1 cellular context compared by ENCODE assay signal in the genomic region with DNA sequence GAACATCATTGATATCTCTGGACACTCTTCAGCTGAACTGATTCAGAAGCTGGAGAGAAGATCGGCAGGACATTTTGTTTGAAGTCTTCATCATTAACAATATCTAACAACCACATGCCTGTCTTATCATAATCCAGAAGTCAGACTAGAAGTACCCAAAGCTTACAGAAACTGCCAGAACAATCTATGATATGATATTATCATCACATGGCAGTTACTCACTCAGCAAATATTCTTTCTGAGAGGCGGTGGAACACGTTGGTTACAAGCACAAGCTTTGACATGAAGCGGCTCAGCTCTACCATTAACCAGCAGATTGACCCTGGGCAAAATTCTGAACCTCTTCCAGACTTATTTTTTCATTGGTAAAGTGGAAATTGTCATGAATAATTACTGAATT.
A peak's percentile ranks its signal among the peaks of the same experiment; 100 is the strongest.
TF ChIP-seq lines count a peak whose summit lies in the region.

No MANE protein-coding gene starts in this region.

TF ChIP-seq in K562, 482 proteins besides CTCF, POLR2A, EP300 and RAD21 (continued from another document and continues in another):
- TF ChIP-seq, protein P1, sequence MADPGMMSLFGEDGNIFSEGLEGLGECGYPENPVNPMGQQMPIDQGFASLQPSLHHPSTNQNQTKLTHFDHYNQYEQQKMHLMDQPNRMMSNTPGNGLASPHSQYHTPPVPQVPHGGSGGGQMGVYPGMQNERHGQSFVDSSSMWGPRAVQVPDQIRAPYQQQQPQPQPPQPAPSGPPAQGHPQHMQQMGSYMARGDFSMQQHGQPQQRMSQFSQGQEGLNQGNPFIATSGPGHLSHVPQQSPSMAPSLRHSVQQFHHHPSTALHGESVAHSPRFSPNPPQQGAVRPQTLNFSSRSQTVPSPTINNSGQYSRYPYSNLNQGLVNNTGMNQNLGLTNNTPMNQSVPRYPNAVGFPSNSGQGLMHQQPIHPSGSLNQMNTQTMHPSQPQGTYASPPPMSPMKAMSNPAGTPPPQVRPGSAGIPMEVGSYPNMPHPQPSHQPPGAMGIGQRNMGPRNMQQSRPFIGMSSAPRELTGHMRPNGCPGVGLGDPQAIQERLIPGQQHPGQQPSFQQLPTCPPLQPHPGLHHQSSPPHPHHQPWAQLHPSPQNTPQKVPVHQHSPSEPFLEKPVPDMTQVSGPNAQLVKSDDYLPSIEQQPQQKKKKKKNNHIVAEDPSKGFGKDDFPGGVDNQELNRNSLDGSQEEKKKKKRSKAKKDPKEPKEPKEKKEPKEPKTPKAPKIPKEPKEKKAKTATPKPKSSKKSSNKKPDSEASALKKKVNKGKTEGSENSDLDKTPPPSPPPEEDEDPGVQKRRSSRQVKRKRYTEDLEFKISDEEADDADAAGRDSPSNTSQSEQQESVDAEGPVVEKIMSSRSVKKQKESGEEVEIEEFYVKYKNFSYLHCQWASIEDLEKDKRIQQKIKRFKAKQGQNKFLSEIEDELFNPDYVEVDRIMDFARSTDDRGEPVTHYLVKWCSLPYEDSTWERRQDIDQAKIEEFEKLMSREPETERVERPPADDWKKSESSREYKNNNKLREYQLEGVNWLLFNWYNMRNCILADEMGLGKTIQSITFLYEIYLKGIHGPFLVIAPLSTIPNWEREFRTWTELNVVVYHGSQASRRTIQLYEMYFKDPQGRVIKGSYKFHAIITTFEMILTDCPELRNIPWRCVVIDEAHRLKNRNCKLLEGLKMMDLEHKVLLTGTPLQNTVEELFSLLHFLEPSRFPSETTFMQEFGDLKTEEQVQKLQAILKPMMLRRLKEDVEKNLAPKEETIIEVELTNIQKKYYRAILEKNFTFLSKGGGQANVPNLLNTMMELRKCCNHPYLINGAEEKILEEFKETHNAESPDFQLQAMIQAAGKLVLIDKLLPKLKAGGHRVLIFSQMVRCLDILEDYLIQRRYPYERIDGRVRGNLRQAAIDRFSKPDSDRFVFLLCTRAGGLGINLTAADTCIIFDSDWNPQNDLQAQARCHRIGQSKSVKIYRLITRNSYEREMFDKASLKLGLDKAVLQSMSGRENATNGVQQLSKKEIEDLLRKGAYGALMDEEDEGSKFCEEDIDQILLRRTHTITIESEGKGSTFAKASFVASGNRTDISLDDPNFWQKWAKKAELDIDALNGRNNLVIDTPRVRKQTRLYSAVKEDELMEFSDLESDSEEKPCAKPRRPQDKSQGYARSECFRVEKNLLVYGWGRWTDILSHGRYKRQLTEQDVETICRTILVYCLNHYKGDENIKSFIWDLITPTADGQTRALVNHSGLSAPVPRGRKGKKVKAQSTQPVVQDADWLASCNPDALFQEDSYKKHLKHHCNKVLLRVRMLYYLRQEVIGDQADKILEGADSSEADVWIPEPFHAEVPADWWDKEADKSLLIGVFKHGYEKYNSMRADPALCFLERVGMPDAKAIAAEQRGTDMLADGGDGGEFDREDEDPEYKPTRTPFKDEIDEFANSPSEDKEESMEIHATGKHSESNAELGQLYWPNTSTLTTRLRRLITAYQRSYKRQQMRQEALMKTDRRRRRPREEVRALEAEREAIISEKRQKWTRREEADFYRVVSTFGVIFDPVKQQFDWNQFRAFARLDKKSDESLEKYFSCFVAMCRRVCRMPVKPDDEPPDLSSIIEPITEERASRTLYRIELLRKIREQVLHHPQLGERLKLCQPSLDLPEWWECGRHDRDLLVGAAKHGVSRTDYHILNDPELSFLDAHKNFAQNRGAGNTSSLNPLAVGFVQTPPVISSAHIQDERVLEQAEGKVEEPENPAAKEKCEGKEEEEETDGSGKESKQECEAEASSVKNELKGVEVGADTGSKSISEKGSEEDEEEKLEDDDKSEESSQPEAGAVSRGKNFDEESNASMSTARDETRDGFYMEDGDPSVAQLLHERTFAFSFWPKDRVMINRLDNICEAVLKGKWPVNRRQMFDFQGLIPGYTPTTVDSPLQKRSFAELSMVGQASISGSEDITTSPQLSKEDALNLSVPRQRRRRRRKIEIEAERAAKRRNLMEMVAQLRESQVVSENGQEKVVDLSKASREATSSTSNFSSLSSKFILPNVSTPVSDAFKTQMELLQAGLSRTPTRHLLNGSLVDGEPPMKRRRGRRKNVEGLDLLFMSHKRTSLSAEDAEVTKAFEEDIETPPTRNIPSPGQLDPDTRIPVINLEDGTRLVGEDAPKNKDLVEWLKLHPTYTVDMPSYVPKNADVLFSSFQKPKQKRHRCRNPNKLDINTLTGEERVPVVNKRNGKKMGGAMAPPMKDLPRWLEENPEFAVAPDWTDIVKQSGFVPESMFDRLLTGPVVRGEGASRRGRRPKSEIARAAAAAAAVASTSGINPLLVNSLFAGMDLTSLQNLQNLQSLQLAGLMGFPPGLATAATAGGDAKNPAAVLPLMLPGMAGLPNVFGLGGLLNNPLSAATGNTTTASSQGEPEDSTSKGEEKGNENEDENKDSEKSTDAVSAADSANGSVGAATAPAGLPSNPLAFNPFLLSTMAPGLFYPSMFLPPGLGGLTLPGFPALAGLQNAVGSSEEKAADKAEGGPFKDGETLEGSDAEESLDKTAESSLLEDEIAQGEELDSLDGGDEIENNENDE (IDR thresholded peaks at IDR 0.05; ENCODE audit: low read depth, low read length), result no peak
- no peak for TF ChIP-seq STAT5B (CRISPR knock-in tag; IDR thresholded peaks at IDR 0.05)
- 0 out of 4 replicates have a peak, but pooled peaks of 1 of the 2 experiments have one; percentile 78 for TF ChIP-seq ARNT (IDR thresholded peaks at IDR 0.05)
- TF ChIP-seq, protein P2, sequence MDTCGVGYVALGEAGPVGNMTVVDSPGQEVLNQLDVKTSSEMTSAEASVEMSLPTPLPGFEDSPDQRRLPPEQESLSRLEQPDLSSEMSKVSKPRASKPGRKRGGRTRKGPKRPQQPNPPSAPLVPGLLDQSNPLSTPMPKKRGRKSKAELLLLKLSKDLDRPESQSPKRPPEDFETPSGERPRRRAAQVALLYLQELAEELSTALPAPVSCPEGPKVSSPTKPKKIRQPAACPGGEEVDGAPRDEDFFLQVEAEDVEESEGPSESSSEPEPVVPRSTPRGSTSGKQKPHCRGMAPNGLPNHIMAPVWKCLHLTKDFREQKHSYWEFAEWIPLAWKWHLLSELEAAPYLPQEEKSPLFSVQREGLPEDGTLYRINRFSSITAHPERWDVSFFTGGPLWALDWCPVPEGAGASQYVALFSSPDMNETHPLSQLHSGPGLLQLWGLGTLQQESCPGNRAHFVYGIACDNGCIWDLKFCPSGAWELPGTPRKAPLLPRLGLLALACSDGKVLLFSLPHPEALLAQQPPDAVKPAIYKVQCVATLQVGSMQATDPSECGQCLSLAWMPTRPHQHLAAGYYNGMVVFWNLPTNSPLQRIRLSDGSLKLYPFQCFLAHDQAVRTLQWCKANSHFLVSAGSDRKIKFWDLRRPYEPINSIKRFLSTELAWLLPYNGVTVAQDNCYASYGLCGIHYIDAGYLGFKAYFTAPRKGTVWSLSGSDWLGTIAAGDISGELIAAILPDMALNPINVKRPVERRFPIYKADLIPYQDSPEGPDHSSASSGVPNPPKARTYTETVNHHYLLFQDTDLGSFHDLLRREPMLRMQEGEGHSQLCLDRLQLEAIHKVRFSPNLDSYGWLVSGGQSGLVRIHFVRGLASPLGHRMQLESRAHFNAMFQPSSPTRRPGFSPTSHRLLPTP (IDR thresholded peaks at IDR 0.05; ENCODE audit: borderline replicate concordance, extremely low read depth, insufficient read length), result no peak
- TF ChIP-seq ZNF766 (CRISPR knock-in tag; conservative IDR thresholded peaks at IDR 0.05), result peak; percentile 37; the same call in 1 of the 2 replicates
- TF ChIP-seq NCOA6 (IDR thresholded peaks at IDR 0.05), result no peak
- TF ChIP-seq, protein P3, sequence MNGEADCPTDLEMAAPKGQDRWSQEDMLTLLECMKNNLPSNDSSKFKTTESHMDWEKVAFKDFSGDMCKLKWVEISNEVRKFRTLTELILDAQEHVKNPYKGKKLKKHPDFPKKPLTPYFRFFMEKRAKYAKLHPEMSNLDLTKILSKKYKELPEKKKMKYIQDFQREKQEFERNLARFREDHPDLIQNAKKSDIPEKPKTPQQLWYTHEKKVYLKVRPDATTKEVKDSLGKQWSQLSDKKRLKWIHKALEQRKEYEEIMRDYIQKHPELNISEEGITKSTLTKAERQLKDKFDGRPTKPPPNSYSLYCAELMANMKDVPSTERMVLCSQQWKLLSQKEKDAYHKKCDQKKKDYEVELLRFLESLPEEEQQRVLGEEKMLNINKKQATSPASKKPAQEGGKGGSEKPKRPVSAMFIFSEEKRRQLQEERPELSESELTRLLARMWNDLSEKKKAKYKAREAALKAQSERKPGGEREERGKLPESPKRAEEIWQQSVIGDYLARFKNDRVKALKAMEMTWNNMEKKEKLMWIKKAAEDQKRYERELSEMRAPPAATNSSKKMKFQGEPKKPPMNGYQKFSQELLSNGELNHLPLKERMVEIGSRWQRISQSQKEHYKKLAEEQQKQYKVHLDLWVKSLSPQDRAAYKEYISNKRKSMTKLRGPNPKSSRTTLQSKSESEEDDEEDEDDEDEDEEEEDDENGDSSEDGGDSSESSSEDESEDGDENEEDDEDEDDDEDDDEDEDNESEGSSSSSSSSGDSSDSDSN (IDR thresholded peaks at IDR 0.05; ENCODE audit: borderline replicate concordance in 1 of 2, low read depth in 2 of 2, low read length in 2 of 2), result no peak
- no peak for TF ChIP-seq SRSF7 (optimal IDR thresholded peaks at IDR 0.05; ENCODE audit: low read depth, low read length)
- no peak for TF ChIP-seq LCOR (CRISPR knock-in tag; IDR thresholded peaks at IDR 0.05)
- TF ChIP-seq MCM5 (IDR thresholded peaks at IDR 0.05; ENCODE audit: low read depth), result no peak
- TF ChIP-seq, protein P4, sequence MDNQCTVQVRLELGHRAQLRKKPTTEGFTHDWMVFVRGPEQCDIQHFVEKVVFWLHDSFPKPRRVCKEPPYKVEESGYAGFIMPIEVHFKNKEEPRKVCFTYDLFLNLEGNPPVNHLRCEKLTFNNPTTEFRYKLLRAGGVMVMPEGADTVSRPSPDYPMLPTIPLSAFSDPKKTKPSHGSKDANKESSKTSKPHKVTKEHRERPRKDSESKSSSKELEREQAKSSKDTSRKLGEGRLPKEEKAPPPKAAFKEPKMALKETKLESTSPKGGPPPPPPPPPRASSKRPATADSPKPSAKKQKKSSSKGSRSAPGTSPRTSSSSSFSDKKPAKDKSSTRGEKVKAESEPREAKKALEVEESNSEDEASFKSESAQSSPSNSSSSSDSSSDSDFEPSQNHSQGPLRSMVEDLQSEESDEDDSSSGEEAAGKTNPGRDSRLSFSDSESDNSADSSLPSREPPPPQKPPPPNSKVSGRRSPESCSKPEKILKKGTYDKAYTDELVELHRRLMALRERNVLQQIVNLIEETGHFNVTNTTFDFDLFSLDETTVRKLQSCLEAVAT (IDR thresholded peaks at IDR 0.05), result no peak
- no peak for TF ChIP-seq CHD4 (IDR thresholded peaks at IDR 0.05; ENCODE audit: insufficient read depth, insufficient replicate concordance, low read depth, low read length, poor library complexity, severe bottlenecking)
- TF ChIP-seq, protein P5, sequence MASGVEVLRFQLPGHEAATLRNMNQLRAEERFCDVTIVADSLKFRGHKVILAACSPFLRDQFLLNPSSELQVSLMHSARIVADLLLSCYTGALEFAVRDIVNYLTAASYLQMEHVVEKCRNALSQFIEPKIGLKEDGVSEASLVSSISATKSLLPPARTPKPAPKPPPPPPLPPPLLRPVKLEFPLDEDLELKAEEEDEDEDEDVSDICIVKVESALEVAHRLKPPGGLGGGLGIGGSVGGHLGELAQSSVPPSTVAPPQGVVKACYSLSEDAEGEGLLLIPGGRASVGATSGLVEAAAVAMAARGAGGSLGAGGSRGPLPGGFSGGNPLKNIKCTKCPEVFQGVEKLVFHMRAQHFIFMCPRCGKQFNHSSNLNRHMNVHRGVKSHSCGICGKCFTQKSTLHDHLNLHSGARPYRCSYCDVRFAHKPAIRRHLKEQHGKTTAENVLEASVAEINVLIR (CRISPR knock-in tag; IDR thresholded peaks at IDR 0.05), result no peak
- TF ChIP-seq FOXP1 (CRISPR knock-in tag; IDR thresholded peaks at IDR 0.05), result no peak
- TF ChIP-seq RBM39 (optimal IDR thresholded peaks at IDR 0.05; ENCODE audit: low read depth, low read length), result no peak
- TF ChIP-seq STAT5A (IDR thresholded peaks at IDR 0.05; ENCODE audit: borderline replicate concordance, low read length), result peak; percentile 65
- TF ChIP-seq MTA1 (IDR thresholded peaks at IDR 0.05; ENCODE audit: borderline replicate concordance), result 0 out of 2 replicates have a peak, but pooled peaks have one; percentile 25
- TF ChIP-seq CHD1 (IDR thresholded peaks at IDR 0.05; ENCODE audit: low read length), result no peak
- TF ChIP-seq, protein P6, sequence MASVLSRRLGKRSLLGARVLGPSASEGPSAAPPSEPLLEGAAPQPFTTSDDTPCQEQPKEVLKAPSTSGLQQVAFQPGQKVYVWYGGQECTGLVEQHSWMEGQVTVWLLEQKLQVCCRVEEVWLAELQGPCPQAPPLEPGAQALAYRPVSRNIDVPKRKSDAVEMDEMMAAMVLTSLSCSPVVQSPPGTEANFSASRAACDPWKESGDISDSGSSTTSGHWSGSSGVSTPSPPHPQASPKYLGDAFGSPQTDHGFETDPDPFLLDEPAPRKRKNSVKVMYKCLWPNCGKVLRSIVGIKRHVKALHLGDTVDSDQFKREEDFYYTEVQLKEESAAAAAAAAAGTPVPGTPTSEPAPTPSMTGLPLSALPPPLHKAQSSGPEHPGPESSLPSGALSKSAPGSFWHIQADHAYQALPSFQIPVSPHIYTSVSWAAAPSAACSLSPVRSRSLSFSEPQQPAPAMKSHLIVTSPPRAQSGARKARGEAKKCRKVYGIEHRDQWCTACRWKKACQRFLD (CRISPR knock-in tag; IDR thresholded peaks at IDR 0.05), result no peak
- TF ChIP-seq NRF1 (conservative IDR thresholded peaks at IDR 0.05 in 1 of 2, IDR thresholded peaks at IDR 0.05 in 1 of 2), result no peak
- no peak for TF ChIP-seq ZNF41 (CRISPR knock-in tag; conservative IDR thresholded peaks at IDR 0.05)
- TF ChIP-seq ARID1B (IDR thresholded peaks at IDR 0.05), result peak; percentile 93
- TF ChIP-seq NONO (IDR thresholded peaks at IDR 0.05; ENCODE audit: low read depth in 2 of 2, low read length in 1 of 2), result no peak
- TF ChIP-seq, protein P7, sequence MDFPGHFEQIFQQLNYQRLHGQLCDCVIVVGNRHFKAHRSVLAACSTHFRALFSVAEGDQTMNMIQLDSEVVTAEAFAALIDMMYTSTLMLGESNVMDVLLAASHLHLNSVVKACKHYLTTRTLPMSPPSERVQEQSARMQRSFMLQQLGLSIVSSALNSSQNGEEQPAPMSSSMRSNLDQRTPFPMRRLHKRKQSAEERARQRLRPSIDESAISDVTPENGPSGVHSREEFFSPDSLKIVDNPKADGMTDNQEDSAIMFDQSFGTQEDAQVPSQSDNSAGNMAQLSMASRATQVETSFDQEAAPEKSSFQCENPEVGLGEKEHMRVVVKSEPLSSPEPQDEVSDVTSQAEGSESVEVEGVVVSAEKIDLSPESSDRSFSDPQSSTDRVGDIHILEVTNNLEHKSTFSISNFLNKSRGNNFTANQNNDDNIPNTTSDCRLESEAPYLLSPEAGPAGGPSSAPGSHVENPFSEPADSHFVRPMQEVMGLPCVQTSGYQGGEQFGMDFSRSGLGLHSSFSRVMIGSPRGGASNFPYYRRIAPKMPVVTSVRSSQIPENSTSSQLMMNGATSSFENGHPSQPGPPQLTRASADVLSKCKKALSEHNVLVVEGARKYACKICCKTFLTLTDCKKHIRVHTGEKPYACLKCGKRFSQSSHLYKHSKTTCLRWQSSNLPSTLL (IDR thresholded peaks at IDR 0.05), result no peak
- TF ChIP-seq ZNF263 (CRISPR knock-in tag; IDR thresholded peaks at IDR 0.05; ENCODE audit: borderline replicate concordance), result no peak
- TF ChIP-seq CBX1 (IDR thresholded peaks at IDR 0.05; ENCODE audit: low read depth), result no peak
- TF ChIP-seq BACH1 (tag; IDR thresholded peaks at IDR 0.05), result no peak
- no peak for TF ChIP-seq FOXJ3 (CRISPR knock-in tag; IDR thresholded peaks at IDR 0.05)
- TF ChIP-seq, protein P8, sequence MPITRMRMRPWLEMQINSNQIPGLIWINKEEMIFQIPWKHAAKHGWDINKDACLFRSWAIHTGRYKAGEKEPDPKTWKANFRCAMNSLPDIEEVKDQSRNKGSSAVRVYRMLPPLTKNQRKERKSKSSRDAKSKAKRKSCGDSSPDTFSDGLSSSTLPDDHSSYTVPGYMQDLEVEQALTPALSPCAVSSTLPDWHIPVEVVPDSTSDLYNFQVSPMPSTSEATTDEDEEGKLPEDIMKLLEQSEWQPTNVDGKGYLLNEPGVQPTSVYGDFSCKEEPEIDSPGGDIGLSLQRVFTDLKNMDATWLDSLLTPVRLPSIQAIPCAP (CRISPR knock-in tag; IDR thresholded peaks at IDR 0.05; ENCODE audit: borderline replicate concordance), result no peak
- TF ChIP-seq NFIX (CRISPR knock-in tag; IDR thresholded peaks at IDR 0.05; ENCODE audit: low read depth), result no peak
- no peak for TF ChIP-seq ZBTB7A (IDR thresholded peaks at IDR 0.05; ENCODE audit: borderline replicate concordance, control insufficient read depth, low read depth, low read length)
